Comparison of ENCODE assay signal across 12 cellular contexts in the genomic region with DNA sequence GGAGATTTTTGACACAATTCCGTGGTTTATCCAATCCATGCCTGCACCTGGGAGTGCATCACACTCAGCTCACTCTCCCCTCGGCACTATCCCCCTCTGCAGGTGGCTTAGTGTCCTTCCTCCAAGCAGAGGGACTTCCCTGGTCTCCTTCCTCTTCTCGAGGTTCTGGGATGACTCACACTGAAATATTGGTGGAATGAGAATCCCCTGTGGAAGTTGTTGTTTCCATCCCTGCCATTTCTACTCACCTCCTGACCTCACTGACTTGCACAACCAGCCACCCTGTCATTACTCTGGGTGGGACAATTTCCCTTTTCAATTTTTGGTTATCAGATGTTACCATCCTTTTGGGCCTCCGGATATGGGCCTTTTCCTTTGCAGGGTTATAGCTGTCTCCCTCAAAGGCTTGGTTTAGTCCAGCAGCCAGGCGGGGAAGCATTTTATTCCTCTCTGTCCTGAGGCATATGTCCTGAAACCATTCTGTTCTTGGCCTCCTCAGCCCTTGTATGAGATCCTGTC. TPM values are rescaled to one million over a fixed set of nuclear protein-coding genes. Genes with fewer than 3 reads are reported as not detected.
DNase-seq lines count a peak whose midpoint lies in the region; ATAC-seq and TF ChIP-seq lines count a peak whose summit lies in the region.
"Had no signal": no experiment of that assay in that cellular context is flagged by ENCODE, and none has a peak within 500 bp of the region (broad histone marks: within the 10 kb centered on the region; RNA-seq: fewer than 3 reads in every experiment).

No MANE protein-coding gene starts in this region.

- intact Hi-C loops in tibial artery (cut with DNase I; ENCODE audit: low total_unique reads), result no loop called here

- no peaks in the 10 kb centered on the region for H3K27me3 ChIP-seq in tibial artery
- H3K27me3 ChIP-seq: thyroid gland had no signal

- H3K36me3 ChIP-seq in tibial artery, result no peaks in the 10 kb centered on the region
- H3K36me3 ChIP-seq: thyroid gland had no signal

- peaks cover 0 to 31% (median 6%) of the 10 kb centered on the region in 4 donors for H3K4me1 ChIP-seq in tibial artery

- DNase-seq in ELR (ENCODE audit: low read depth) (peak; percentile 88), T1000 (lab: John Stamatoyannopoulos, UW) (peak; percentile 26), foreskin fibroblast (peak; percentile 66 to 68), pulmonary artery endothelial cell (ENCODE audit: low read depth, low spot score) (peak; percentile 11), T-helper 2 cell (no peak), tibial artery (no peak)
- DNase-seq: GF-D8, NCI-H1105, SHP77 had no signal

- H3K27ac ChIP-seq in tibial artery, result no peak overlapping the region
- H3K27ac ChIP-seq: thyroid gland had no signal

- ATAC-seq in GM21723 (IDR thresholded peaks at IDR 0.05; ENCODE audit: unreplicated experiment), result no peak
- no peak for ATAC-seq in HG03457 (IDR thresholded peaks at IDR 0.05; ENCODE audit: unreplicated experiment)

- no peaks in the 10 kb centered on the region for H3K9me3 ChIP-seq in tibial artery
- H3K9me3 ChIP-seq: thyroid gland had no signal

- TF ChIP-seq CTCF in foreskin fibroblast (IDR thresholded peaks at IDR 0.05; ENCODE audit: low read depth, low read length), result peak; percentile 33
- TF ChIP-seq CTCF in tibial artery (IDR thresholded peaks at IDR 0.05), result no peak

- no peak overlapping the region for H3K4me3 ChIP-seq in foreskin fibroblast (ENCODE audit: low read depth in 1 of 2, low read length in 2 of 2)
- no peak overlapping the region for H3K4me3 ChIP-seq in tibial artery
- H3K4me3 ChIP-seq: thyroid gland had no signal

RNA-seq across cellular contexts. Expression of gene PTPRM, which starts 59.9 kb away (rescaled TPM):
- total RNA-seq in pulmonary artery endothelial cell, result 30.7 and 59.0 TPM in 2 replicates

Comparison
In these comparisons a context has a peak if more than half of its experiments do, and no peak if none do; other contexts are left out.
1. DNase-seq: peak in ELR (single experiment), T1000 (single experiment), foreskin fibroblast (2 of 2) and pulmonary artery endothelial cell (single experiment); none in T-helper 2 cell (0 of 5) and tibial artery (0 of 2).